In genomic region chr6:112618796-112619195, GRCh38 we compare ENCODE assay signal across 1 cellular context.
TF ChIP-seq lines count a peak whose summit lies in the region.

No MANE protein-coding gene starts in this region.

TF ChIP-seq in GM23338, 12 proteins besides CTCF, POLR2A, EP300 and RAD21 (continued from another document):
- TF ChIP-seq ZNF462 (CRISPR knock-in tag; IDR thresholded peaks at IDR 0.05), result no peak
- TF ChIP-seq REST (IDR thresholded peaks at IDR 0.05; ENCODE audit: unreplicated experiment), result no peak
- no peak for TF ChIP-seq POLR2AphosphoS5 (IDR thresholded peaks at IDR 0.05; ENCODE audit: low read depth)
- TF ChIP-seq ZNF114 (CRISPR knock-in tag; IDR thresholded peaks at IDR 0.05), result no peak
- TF ChIP-seq NANOG (IDR thresholded peaks at IDR 0.05; ENCODE audit: borderline replicate concordance), result no peak
- TF ChIP-seq EZH2phosphoT487 (IDR thresholded peaks at IDR 0.05; ENCODE audit: unreplicated experiment), result no peak
- no peak for TF ChIP-seq ETS1 (IDR thresholded peaks at IDR 0.05)
- TF ChIP-seq ZNF331 (CRISPR knock-in tag; IDR thresholded peaks at IDR 0.05; ENCODE audit: low read depth), result no peak
- no peak for TF ChIP-seq EZH2 (IDR thresholded peaks at IDR 0.05; ENCODE audit: low read depth, unreplicated experiment)
